ENCODE assay signal across 19 cellular contexts in the genomic region with DNA sequence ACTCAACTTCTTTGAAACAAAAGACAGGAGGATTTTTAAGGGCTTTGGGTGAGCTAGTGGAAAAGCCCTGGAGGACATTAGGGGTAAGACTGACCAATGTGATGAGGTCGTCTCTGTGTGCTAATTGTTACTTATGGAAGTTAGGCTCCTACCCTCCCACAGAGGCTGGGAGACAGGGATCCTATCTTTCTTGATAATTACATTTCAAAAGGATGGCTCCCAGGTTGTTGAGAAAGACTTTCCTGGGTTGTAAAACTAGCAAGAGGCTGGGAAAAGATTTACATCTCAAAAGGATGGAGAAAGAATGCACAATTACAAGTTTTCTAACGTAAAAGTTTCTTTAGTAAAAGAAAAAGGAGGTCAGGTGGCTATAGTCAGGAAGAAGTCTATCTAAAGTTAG.
DNase-seq lines count a peak whose midpoint lies in the region; ATAC-seq, FAIRE-seq and TF ChIP-seq lines count a peak whose summit lies in the region.
"Had no signal": no experiment of that assay in that cellular context is flagged by ENCODE, and none has a peak within 500 bp of the region (broad histone marks: within the 10 kb centered on the region; RNA-seq: fewer than 3 reads in every experiment).

No MANE protein-coding gene starts in this region.

- no peak overlapping the region for H3K4me3 Mint-ChIP-seq in nephron progenitor cell
- no peak overlapping the region for H3K4me3 Mint-ChIP-seq in stimulated activated effector memory CD8-positive, alpha-beta T cell treated with anti-CD3 and anti-CD28 coated beads, Interleukin-12 subunit alpha, Interleukin-12 subunit beta, amount 100 ng/mL, for 72 hours
- no peak overlapping the region for H3K4me3 Mint-ChIP-seq in osteocyte (ENCODE audit: unreplicated experiment)
- H3K4me3 Mint-ChIP-seq: B cell; CD8-positive, alpha-beta T cell; IgD-negative memory B cell had no signal

- H3K36me3 ChIP-seq in H7 (replicated peaks; ENCODE audit: control insufficient read depth, insufficient read depth, low read length) = no peaks in the 10 kb centered on the region
- H3K36me3 ChIP-seq in H1 (ENCODE audit: control insufficient read depth in 2 of 4, insufficient read depth in 4 of 4, low read length in 3 of 4) = no peaks in the 10 kb centered on the region
- H3K36me3 ChIP-seq: BLaER1 treated with 17β-estradiol and CSF1 and Interleukin-3, amounts not matched to agents 10 nM and 100 nM had no signal

- no peak overlapping the region for H2BK15ac ChIP-seq in H1 (ENCODE audit: low read length)

- H3K79me2 ChIP-seq in H1 (ENCODE audit: control insufficient read depth in 1 of 2, insufficient read depth in 2 of 2, low read length in 2 of 2) = no peaks in the 10 kb centered on the region

- H4K8ac ChIP-seq in H1 (ENCODE audit: extremely low read depth, insufficient read depth, low read length) = no peak overlapping the region

- H2AK5ac ChIP-seq in H1 (ENCODE audit: low read depth, low read length) = no peak overlapping the region

- H4K91ac ChIP-seq in H1 (replicated peaks; ENCODE audit: insufficient read length, low read length) = no peak overlapping the region

- no peak overlapping the region for H2BK12ac ChIP-seq in H1 (ENCODE audit: low read depth, low read length)

- POLR2A ChIA-PET in H1 (lab: Charles Lee; ENCODE audit: partially characterized antibody) = no interaction called here

- no peaks in the 10 kb centered on the region for H3K79me1 ChIP-seq in H1 (ENCODE audit: low read depth, low read length)

- TF ChIP-seq EP300 in H1 (IDR thresholded peaks at IDR 0.05; ENCODE audit: borderline replicate concordance in 1 of 2, low read depth in 2 of 2, low read length in 2 of 2) = no peak

- no peak overlapping the region for H3K23ac ChIP-seq in H1 (ENCODE audit: insufficient read length)

- H2BK5ac ChIP-seq in H1 (ENCODE audit: low read depth, low read length) = no peak overlapping the region

- no peak overlapping the region for H3K27ac ChIP-seq in H1 (ENCODE audit: low read depth, low read length)
- H3K27ac ChIP-seq: BLaER1 treated with 17β-estradiol and CSF1 and Interleukin-3, amounts not matched to agents 10 nM and 100 nM had no signal

- no peak overlapping the region for H3K9ac ChIP-seq in H1 (replicated peaks in 1 of 4; ENCODE audit: extremely low read depth in 1 of 4, low read depth in 3 of 4, low read length in 3 of 4)
- H3K9ac ChIP-seq: BLaER1 treated with 17β-estradiol and CSF1 and Interleukin-3, amounts not matched to agents 10 nM and 100 nM had no signal

- peaks cover 84% of the 10 kb centered on the region for H3K27me3 ChIP-seq in H7 (ENCODE audit: control insufficient read depth, insufficient read depth, low read length)
- peaks cover 53 to 94% (median 83%) of the 10 kb centered on the region in 4 experiments for H3K27me3 ChIP-seq in H1 (replicated peaks in 1 of 4; ENCODE audit: control insufficient read depth in 3 of 4, extremely low read depth in 1 of 4, insufficient read depth in 3 of 4, low read length in 3 of 4)
- H3K27me3 ChIP-seq: BLaER1 treated with 17β-estradiol and CSF1 and Interleukin-3, amounts not matched to agents 10 nM and 100 nM had no signal

- no peaks in the 10 kb centered on the region for H3K9me3 ChIP-seq in H1 (ENCODE audit: insufficient read depth in 2 of 2, low read depth in 1 of 2, low read length in 1 of 2)
- H3K9me3 ChIP-seq: BLaER1 treated with 17β-estradiol and CSF1 and Interleukin-3, amounts not matched to agents 10 nM and 100 nM had no signal

- CTCF ChIA-PET in H1 (lab: Charles Lee; ENCODE audit: partially characterized antibody) = interaction anchor here (0.6 kb wide), 2 partner anchors 17 to 230 kb away, joined by 3 read pairs; no protein-coding TSS in a partner anchor

- H3K9me3 Mint-ChIP-seq in nephron progenitor cell (no peaks in the 10 kb centered on the region), osteocyte (ENCODE audit: unreplicated experiment) (no peaks in the 10 kb centered on the region)
- peaks cover 16% of the 10 kb centered on the region for H3K9me3 Mint-ChIP-seq in stimulated activated effector memory CD8-positive, alpha-beta T cell treated with anti-CD3 and anti-CD28 coated beads, Interleukin-12 subunit alpha, Interleukin-12 subunit beta, amount 100 ng/mL, for 72 hours
- H3K9me3 Mint-ChIP-seq: CD8-positive, alpha-beta T cell had no signal

- DNase-seq in H7 (peak; percentile 18), H1 (ENCODE audit: low read depth in 1 of 2, low spot score in 2 of 2) (peak in 1 of 2 experiments; percentile 19), iPS-NIHi11 (ENCODE audit: low spot score) (peak; percentile 15), nephron progenitor cell (no peak), amygdala (lab: John Stamatoyannopoulos, UW) (no peak), osteocyte (ENCODE audit: extremely low spot score, unreplicated experiment) (no peak)
- no peak for DNase-seq in stimulated activated effector memory CD8-positive, alpha-beta T cell treated with anti-CD3 and anti-CD28 coated beads, Interleukin-12 subunit alpha, Interleukin-12 subunit beta, amount 100 ng/mL, for 72 hours (ENCODE audit: low spot score in 2 of 2)
- DNase-seq in stimulated activated naive CD4-positive, alpha-beta T cell treated with Interleukin-2 at 50 U/mL for 16 hours (lab: John Stamatoyannopoulos, UW) = no peak
- DNase-seq: CD8-positive, alpha-beta T cell; COR-L47; GDM1; KBM-7 had no signal

- no peak for TF ChIP-seq POLR2A in H1 (IDR thresholded peaks at IDR 0.05; ENCODE audit: control extremely low read depth in 1 of 2, low read depth in 2 of 2, low read length in 2 of 2)

- WGBS in H1 (ENCODE audit: extremely low coverage in 1 of 2, insufficient coverage in 1 of 2, insufficient read length in 1 of 2, insufficient replicate concordance in 2 of 2, low coverage in 1 of 2, low lambda C conversion rate in 2 of 2, missing lambda C conversion rate in 1 of 2), 2 experiments = 4% methylated on average over 2 of the region's 2 CpGs; no CpG with 5 or more reads in 1 of the 2 experiments

- no peaks in the 10 kb centered on the region for H3K36me3 Mint-ChIP-seq in nephron progenitor cell (ENCODE audit: low read depth)
- no peaks in the 10 kb centered on the region for H3K36me3 Mint-ChIP-seq in stimulated activated effector memory CD8-positive, alpha-beta T cell treated with anti-CD3 and anti-CD28 coated beads, Interleukin-12 subunit alpha, Interleukin-12 subunit beta, amount 100 ng/mL, for 72 hours
- no peaks in the 10 kb centered on the region for H3K36me3 Mint-ChIP-seq in osteocyte (ENCODE audit: unreplicated experiment)
- H3K36me3 Mint-ChIP-seq: CD8-positive, alpha-beta T cell; IgD-negative memory B cell had no signal

- H3K14ac ChIP-seq in H1 (ENCODE audit: insufficient read length) = no peak overlapping the region

- TF ChIP-seq RAD21 in H1 (IDR thresholded peaks at IDR 0.05 in 1 of 2, conservative IDR thresholded peaks at IDR 0.05 in 1 of 2; ENCODE audit: low read depth in 2 of 2, low read length in 2 of 2) = no peak; a peak in 1 of 4 replicates

- no peak overlapping the region for H2BK120ac ChIP-seq in H1 (replicated peaks; ENCODE audit: low read depth, low read length)

- H3K4me1 ChIP-seq in H1 (replicated peaks in 1 of 4; ENCODE audit: control insufficient read depth in 3 of 4, insufficient read depth in 4 of 4, low read length in 3 of 4) = peaks cover 0 to 4% (median 1%) of the 10 kb centered on the region in 4 experiments; a peak in 2 of 7 replicates
- H3K4me1 ChIP-seq: BLaER1 treated with 17β-estradiol and CSF1 and Interleukin-3, amounts not matched to agents 10 nM and 100 nM had no signal

- H3K4me2 ChIP-seq in H1 (ENCODE audit: insufficient read depth in 1 of 2, low read depth in 2 of 2, low read length in 2 of 2) = no peak overlapping the region
- H3K4me2 ChIP-seq: BLaER1 treated with 17β-estradiol and CSF1 and Interleukin-3, amounts not matched to agents 10 nM and 100 nM had no signal

- peak; percentile 92 for FAIRE-seq in H1 (lab: Jason Lieb, UNC)
- FAIRE-seq: D721Med, GM12892, GM18507, HepG2 had no signal

- no peak overlapping the region for H4K5ac ChIP-seq in H1 (ENCODE audit: insufficient read length, low read depth, low read length)

- peaks cover 42% of the 10 kb centered on the region for H3K4me1 Mint-ChIP-seq in nephron progenitor cell
- no peaks in the 10 kb centered on the region for H3K4me1 Mint-ChIP-seq in stimulated activated effector memory CD8-positive, alpha-beta T cell treated with anti-CD3 and anti-CD28 coated beads, Interleukin-12 subunit alpha, Interleukin-12 subunit beta, amount 100 ng/mL, for 72 hours
- peaks cover 5% of the 10 kb centered on the region for H3K4me1 Mint-ChIP-seq in osteocyte (ENCODE audit: unreplicated experiment)
- H3K4me1 Mint-ChIP-seq: B cell, IgD-negative memory B cell had no signal

- H3K4me3 ChIP-seq in H7 (ENCODE audit: insufficient read depth, low read depth, low read length) (no peak overlapping the region), H1 (ENCODE audit: extremely low read depth in 1 of 4, insufficient read depth in 2 of 4, low read depth in 3 of 4, low read length in 4 of 4) (no peak overlapping the region)
- H3K4me3 ChIP-seq: BLaER1 treated with 17β-estradiol and CSF1 and Interleukin-3, amounts not matched to agents 10 nM and 100 nM had no signal

- H3K23me2 ChIP-seq in H1 (ENCODE audit: low read depth, low read length) = no peaks in the 10 kb centered on the region

- no peak overlapping the region for H2AFZ ChIP-seq in H1 (ENCODE audit: low read length)

- H3K56ac ChIP-seq in H1 (replicated peaks; ENCODE audit: insufficient read length, low read depth, low read length) = no peak overlapping the region

- H2BK20ac ChIP-seq in H1 (ENCODE audit: low read length) = no peak overlapping the region

- H3K27ac Mint-ChIP-seq in nephron progenitor cell = peak overlapping the region; percentile 39
- H3K27ac Mint-ChIP-seq in stimulated activated effector memory CD8-positive, alpha-beta T cell treated with anti-CD3 and anti-CD28 coated beads, Interleukin-12 subunit alpha, Interleukin-12 subunit beta, amount 100 ng/mL, for 72 hours = no peak overlapping the region
- H3K27ac Mint-ChIP-seq in osteocyte (ENCODE audit: unreplicated experiment) = no peak overlapping the region
- H3K27ac Mint-ChIP-seq: B cell; CD8-positive, alpha-beta T cell; IgD-negative memory B cell had no signal

- H3K4ac ChIP-seq in H1 (replicated peaks; ENCODE audit: insufficient read length, low read depth, low read length) = no peak overlapping the region

- no peak overlapping the region for H3K18ac ChIP-seq in H1 (ENCODE audit: extremely low read depth, low read length)

- H3K27me3 Mint-ChIP-seq in nephron progenitor cell (ENCODE audit: low read depth, poor library complexity) (peaks cover 7% of the 10 kb centered on the region), osteocyte (ENCODE audit: unreplicated experiment) (no peaks in the 10 kb centered on the region)
- H3K27me3 Mint-ChIP-seq: B cell, IgD-negative memory B cell had no signal

- H4K20me1 ChIP-seq in H1 (replicated peaks in 1 of 2; ENCODE audit: control insufficient read depth in 1 of 2, insufficient read depth in 2 of 2, low read length in 2 of 2) = peaks cover 2 to 6% of the 10 kb centered on the region in 2 experiments
- H4K20me1 ChIP-seq: BLaER1 treated with 17β-estradiol and CSF1 and Interleukin-3, amounts not matched to agents 10 nM and 100 nM had no signal

- TF ChIP-seq CTCF in H1 (IDR thresholded peaks at IDR 0.05; ENCODE audit: control extremely low read depth in 1 of 3, insufficient read depth in 1 of 3, low read depth in 1 of 3, low read length in 3 of 3) (no peak), nephron progenitor cell (IDR thresholded peaks at IDR 0.05) (no peak), osteocyte (IDR thresholded peaks at IDR 0.05) (no peak)

- no peak for ATAC-seq in stimulated activated effector memory CD8-positive, alpha-beta T cell treated with anti-CD3 and anti-CD28 coated beads, Interleukin-12 subunit alpha, Interleukin-12 subunit beta, amount 100 ng/mL, for 72 hours
- ATAC-seq: CD8-positive, alpha-beta T cell; HepG2 had no signal

Comparison
In these comparisons a context has a peak if more than half of its experiments do, and no peak if none do; other contexts are left out.
1. DNase-seq: peak in H7 (single experiment) and iPS-NIHi11 (single experiment); none in nephron progenitor cell (single experiment), stimulated activated effector memory CD8-positive, alpha-beta T cell treated with anti-CD3 and anti-CD28 coated beads, Interleukin-12 subunit alpha, Interleukin-12 subunit beta, amount 100 ng/mL, for 72 hours (0 of 2), amygdala (0 of 56), stimulated activated naive CD4-positive, alpha-beta T cell treated with Interleukin-2 at 50 U/mL for 16 hours (single experiment) and osteocyte (single experiment).